Comparison of ENCODE assay signal across 8 cellular contexts in genomic region chr6:152301021-152301805, GRCh38.
DNase-seq lines count a peak whose midpoint lies in the region; ATAC-seq and TF ChIP-seq lines count a peak whose summit lies in the region.

No MANE protein-coding gene starts in this region.

- peaks cover 0 to 22% (median 3%) of the 10 kb centered on the region in 4 donors for H3K4me1 ChIP-seq in transverse colon

- no peak for DNase-seq in AG09309 (ENCODE audit: low read depth)
- no peak for DNase-seq in astrocyte of the cerebellum (ENCODE audit: low read depth)
- DNase-seq in left colon: no peak
- DNase-seq in transverse colon: no peak
- no peak for DNase-seq in mesenteric fat pad (ENCODE audit: low spot score)
- no peak for DNase-seq in anterior cingulate cortex (lab: John Stamatoyannopoulos, UW)

- peak overlapping the region; percentile 73 for H3K4me3 ChIP-seq in AG09309 (ENCODE audit: control insufficient read depth, low read depth, low read length)
- H3K4me3 ChIP-seq in astrocyte of the cerebellum (ENCODE audit: low read depth, low read length): peak overlapping the region; percentile 80
- H3K4me3 ChIP-seq in transverse colon: peak overlapping the region; percentile 31 to 60 (median 48)

- no peaks in the 10 kb centered on the region for H3K36me3 ChIP-seq in transverse colon

- H3K9me3 ChIP-seq in transverse colon: no peaks in the 10 kb centered on the region

- TF ChIP-seq POLR2A in transverse colon (IDR thresholded peaks at IDR 0.05): no peak

- no peaks in the 10 kb centered on the region for H3K27me3 ChIP-seq in transverse colon

- in situ Hi-C loops in astrocyte of the cerebellum (cut with HindIII; ENCODE audit: low sequenced_read_pairs): no loop called here
- in situ Hi-C loops in transverse colon (cut with MboI; ENCODE audit: low pct_ligation_motif_present in 1 of 4, low pct_unique_long_range_greater_than_20kb in 1 of 4, low sequenced_read_pairs in 3 of 4): no loop called here

- intact Hi-C loops in left colon (cut with DNase I, micrococcal nuclease): no loop called here
- intact Hi-C loops in transverse colon (cut with DNase I; ENCODE audit: low total_unique reads): no loop called here

- peak; percentile 21 for ATAC-seq in GM19043 (IDR thresholded peaks at IDR 0.05; ENCODE audit: low read depth, unreplicated experiment)
- peak; percentile 25 for ATAC-seq in HG03432 (IDR thresholded peaks at IDR 0.05; ENCODE audit: unreplicated experiment)
- ATAC-seq in left colon: peak; percentile 67

- TF ChIP-seq EP300 in transverse colon (IDR thresholded peaks at IDR 0.05; ENCODE audit: low read depth): no peak

- 12 to 14% methylated on average over 5 to 9 of the region's 9 CpGs for WGBS in transverse colon (ENCODE audit: low coverage in 1 of 2), 2 donors

- no peak for TF ChIP-seq CTCF in AG09309 (IDR thresholded peaks at IDR 0.05; ENCODE audit: control insufficient read depth, insufficient read depth, low read depth, low read length, missing control alignments)
- no peak for TF ChIP-seq CTCF in astrocyte of the cerebellum (IDR thresholded peaks at IDR 0.05; ENCODE audit: low read depth, low read length, missing control alignments)
- TF ChIP-seq CTCF in transverse colon (IDR thresholded peaks at IDR 0.05): no peak

- peak overlapping the region; percentile 86 to 89 (median 87) for H3K27ac ChIP-seq in transverse colon
